8 cellular contexts compared by ENCODE assay signal in genomic region chr12:49644620-49644994, GRCh38. TPM values are rescaled to one million over a fixed set of nuclear protein-coding genes. Genes with fewer than 3 reads are reported as not detected.
DNase-seq lines count a peak whose midpoint lies in the region; ATAC-seq, FAIRE-seq and TF ChIP-seq lines count a peak whose summit lies in the region.

No MANE protein-coding gene starts in this region.

- WGBS in HepG2 (ENCODE audit: low lambda C conversion rate) = 12% methylated on average over 2 of the region's 2 CpGs

- H3K27ac Mint-ChIP-seq in GM23338 = peak overlapping the region; percentile 64
- H3K27ac Mint-ChIP-seq in activated CD4-positive, alpha-beta T cell treated with anti-CD3 and anti-CD28 coated beads, Interleukin-2, amount 10 ng/mL, durations not matched to agents 7 days and 5 days = peak overlapping the region; percentile 87

- H3K9me2 ChIP-seq in GM23338 (ENCODE audit: insufficient read depth) = no peaks in the 10 kb centered on the region

- intact Hi-C loops in HepG2 (cut with micrococcal nuclease; ENCODE audit: unreplicated experiment) = loop anchor here (1.0 to 2.0 kb wide), 3 partner anchors 63 to 195 kb away; partner anchors contain the start of gene FMNL3

- H3K27me3 ChIP-seq in GM23338 (ENCODE audit: insufficient read depth) (no peaks in the 10 kb centered on the region), HepG2 (ENCODE audit: control insufficient read depth in 1 of 2, insufficient read depth in 2 of 2, low read length in 2 of 2) (no peaks in the 10 kb centered on the region; a peak in 1 of 5 replicates)

- H3K36me3 Mint-ChIP-seq in GM23338 (ENCODE audit: low read depth) = peaks cover 62% of the 10 kb centered on the region
- peaks cover 34% of the 10 kb centered on the region for H3K36me3 Mint-ChIP-seq in activated CD4-positive, alpha-beta T cell treated with anti-CD3 and anti-CD28 coated beads, Interleukin-2, amount 10 ng/mL, durations not matched to agents 7 days and 5 days (ENCODE audit: low read depth)

- no peak overlapping the region for H3K4me2 ChIP-seq in GM23338
- H3K4me2 ChIP-seq in HepG2 (ENCODE audit: low read depth, low read length) = no peak overlapping the region

- no TSS peak for BruUV-seq in HepG2 (replicated peaks; lab: Mats Ljungman, UMichigan)

- H3K36me3 ChIP-seq in GM23338 (ENCODE audit: insufficient read depth) (peaks cover 4% of the 10 kb centered on the region), HepG2 (replicated peaks in 1 of 2; ENCODE audit: control insufficient read depth in 1 of 2, insufficient read depth in 2 of 2, low read length in 2 of 2) (peaks cover 0 to 1% of the 10 kb centered on the region in 2 experiments; a peak in 2 of 5 replicates)

- POLR2A ChIA-PET in activated CD4-positive, alpha-beta T cell treated with anti-CD3 and anti-CD28 coated beads, Interleukin-2, amount 10 ng/mL, durations not matched to agents 7 days and 5 days (lab: Charles Lee) = no interaction called here
- POLR2A ChIA-PET in HepG2 (lab: Yijun Ruan, JAX) = no interaction called here

- TF ChIP-seq CTCF in GM23338 (conservative IDR thresholded peaks at IDR 0.05; ENCODE audit: low read depth in 2 of 2) = peak; percentile 90 to 94
- TF ChIP-seq CTCF in HepG2 (CRISPR knock-in tag; IDR thresholded peaks at IDR 0.05) = peak; percentile 88

- H3K79me2 ChIP-seq in GM23338 (replicated peaks; ENCODE audit: insufficient read depth) (no peaks in the 10 kb centered on the region), HepG2 (ENCODE audit: insufficient read depth, low read length) (no peaks in the 10 kb centered on the region)

- CTCF ChIA-PET in activated CD4-positive, alpha-beta T cell treated with anti-CD3 and anti-CD28 coated beads, Interleukin-2, amount 10 ng/mL, durations not matched to agents 7 days and 5 days (lab: Charles Lee) = interaction anchor here (0.7 to 6.2 kb wide), 12 partner anchors 8 to 182 kb away, joined by 3 to 44 read pairs (median 6); partner anchors contain the start of genes FMNL3 and TMBIM6
- CTCF ChIA-PET in HepG2 (lab: Yijun Ruan, JAX; ENCODE audit: low intra/inter-chr PET ratio, low total read pairs) = interaction anchor here (1.1 to 2.4 kb wide), 2 partner anchors 63 to 134 kb away, joined by 4 to 31 read pairs; partner anchors contain the start of gene FMNL3

- H3K9me3 ChIP-seq in HepG2 (ENCODE audit: low read length) = no peaks in the 10 kb centered on the region

- peaks cover 29% of the 10 kb centered on the region for H3K4me1 Mint-ChIP-seq in GM23338
- peaks cover 40% of the 10 kb centered on the region for H3K4me1 Mint-ChIP-seq in activated CD4-positive, alpha-beta T cell treated with anti-CD3 and anti-CD28 coated beads, Interleukin-2, amount 10 ng/mL, durations not matched to agents 7 days and 5 days

- H3K4me3 ChIP-seq in GM23338 (no peak overlapping the region), HepG2 (replicated peaks in 1 of 3; ENCODE audit: insufficient read depth in 1 of 3, low read depth in 2 of 3, low read length in 3 of 3) (no peak overlapping the region)

- peaks cover 23% of the 10 kb centered on the region for H3K27me3 Mint-ChIP-seq in GM23338 (ENCODE audit: insufficient read depth, low read depth, poor library complexity)
- no peaks in the 10 kb centered on the region for H3K27me3 Mint-ChIP-seq in activated CD4-positive, alpha-beta T cell treated with anti-CD3 and anti-CD28 coated beads, Interleukin-2, amount 10 ng/mL, durations not matched to agents 7 days and 5 days

- H2AFZ ChIP-seq in GM23338 = no peak overlapping the region
- no peak overlapping the region for H2AFZ ChIP-seq in HepG2 (ENCODE audit: low read length)

- H3K27ac ChIP-seq in GM23338 (ENCODE audit: low read depth) (0 out of 2 replicates have a peak overlapping the region, but pooled peaks have one; percentile 42), cingulate gyrus (ENCODE audit: low read depth, low read length) (peak overlapping the region; percentile 72), HepG2 (ENCODE audit: extremely low read length, insufficient read depth, low read length) (no peak overlapping the region)

- TF ChIP-seq POLR2A in HepG2 (IDR thresholded peaks at IDR 0.05; ENCODE audit: insufficient read depth in 1 of 2, low read depth in 2 of 2, low read length in 2 of 2) = no peak

- FAIRE-seq in HepG2 (lab: Jason Lieb, UNC) = peak; percentile 66

- ATAC-seq in GM23338 = peak; percentile 90
- peak; percentile 65 for ATAC-seq in HepG2
- ATAC-seq in HG03097 (IDR thresholded peaks at IDR 0.05; ENCODE audit: low FRiP score, unreplicated experiment) = no peak

- H3K4me1 ChIP-seq in GM23338 (ENCODE audit: insufficient read depth) (peaks cover 7% of the 10 kb centered on the region; the same call in 1 of the 2 replicates), HepG2 (ENCODE audit: insufficient read depth, low read length) (peaks cover 52% of the 10 kb centered on the region)

- peak; percentile 89 for TF ChIP-seq RAD21 in HepG2 (CRISPR knock-in tag; IDR thresholded peaks at IDR 0.05)

- TF ChIP-seq EP300 in HepG2 (IDR thresholded peaks at IDR 0.05; ENCODE audit: low read depth in 2 of 2, low read length in 2 of 2) = no peak
- TF ChIP-seq EP300 in HepG2 (CRISPR knock-in tag; IDR thresholded peaks at IDR 0.05; ENCODE audit: borderline replicate concordance) = no peak

- peak; percentile 59 to 66 for DNase-seq in AML-193 (lab: John Stamatoyannopoulos, UW)
- peak; percentile 85 for DNase-seq in GM23338 (ENCODE audit: low spot score)
- DNase-seq in NCI-H226 = peak; percentile 42
- DNase-seq in activated CD4-positive, alpha-beta T cell treated with anti-CD3 and anti-CD28 coated beads, Interleukin-2, amount 10 ng/mL, durations not matched to agents 7 days and 5 days = peak; percentile 87
- peak; percentile 49 for DNase-seq in HepG2 (ENCODE audit: low spot score)
- peak; percentile 60 to 76 (median 69) for DNase-seq in stimulated activated CD4-positive, alpha-beta T cell treated with anti-CD3 and anti-CD28 coated beads, TNF-alpha, amount 100 ng/mL, for 24 hours (ENCODE audit: low read depth in 3 of 3)

- no peaks in the 10 kb centered on the region for H3F3A ChIP-seq in GM23338 (replicated peaks; ENCODE audit: low read depth)

- in situ Hi-C loops in HepG2 (cut with HindIII; ENCODE audit: extremely low pct_ligation_motif_present, low pct_unique_long_range_greater_than_20kb) = loop anchor here (5.0 kb wide), 1 partner anchor 63 kb away; the partner anchor contains the start of gene FMNL3

- no peaks in the 10 kb centered on the region for H3K9me3 Mint-ChIP-seq in GM23338
- H3K9me3 Mint-ChIP-seq in activated CD4-positive, alpha-beta T cell treated with anti-CD3 and anti-CD28 coated beads, Interleukin-2, amount 10 ng/mL, durations not matched to agents 7 days and 5 days = no peaks in the 10 kb centered on the region

- 0 out of 2 replicates have a peak, but pooled peaks cover 3% of the 10 kb centered on the region for H4K20me1 ChIP-seq in GM23338 (replicated peaks; ENCODE audit: insufficient read depth)
- no peaks in the 10 kb centered on the region for H4K20me1 ChIP-seq in HepG2 (ENCODE audit: insufficient read depth, low read length)

- H3K4me3 Mint-ChIP-seq in GM23338 = no peak overlapping the region
- H3K4me3 Mint-ChIP-seq in activated CD4-positive, alpha-beta T cell treated with anti-CD3 and anti-CD28 coated beads, Interleukin-2, amount 10 ng/mL, durations not matched to agents 7 days and 5 days = no peak overlapping the region

- no peak overlapping the region for H3K9ac ChIP-seq in HepG2 (ENCODE audit: insufficient read depth, low read depth, low read length)

RNA-seq across cellular contexts. Expression of gene PRPF40B, which starts 21.2 kb away (rescaled TPM):
- total RNA-seq in GM23338 (2014; rRNA removed; shearing (Covaris generic)) = 14.7 and 17.9 TPM in 2 replicates
- polyA plus RNA-seq in GM23338 (2016; fragmentation: Nextera tagmentation; extraction: Ambion mirVana) (16.7 and 19.0 TPM in 2 replicates), HepG2 (2011; rRNA removed) (7.8 and 9.5 TPM in 2 replicates)
- total RNA-seq in activated CD4-positive, alpha-beta T cell treated with anti-CD3 and anti-CD28 coated beads, Interleukin-2, amount 10 ng/mL, durations not matched to agents 7 days and 5 days = 10 to 100 TPM; 11.6 to 11.7 TPM
- 2.6 and 5.0 TPM in 2 replicates for total RNA-seq in HepG2 (2016; rRNA removed; fragmentation: Illumina TruSeq; extraction: Trizol)
- total RNA-seq in HepG2 (2016; cell fraction: cytosol; rRNA removed; fragmentation: Illumina TruSeq; extraction: Trizol; ENCODE audit: low read depth) = 2.2 and 2.3 TPM in 2 replicates
- total RNA-seq in HepG2 (2016; cell fraction: insoluble cytoplasmic fraction; rRNA removed; fragmentation: Illumina TruSeq; extraction: Trizol) = 1.9 and 5.0 TPM in 2 replicates
- 2.7 and 2.9 TPM in 2 replicates for total RNA-seq in HepG2 (2016; cell fraction: membrane; rRNA removed; fragmentation: Illumina TruSeq; extraction: Trizol)
- total RNA-seq in HepG2 (2016; cell fraction: nucleus; rRNA removed; fragmentation: Illumina TruSeq; extraction: Trizol) = 8.8 and 9.0 TPM in 2 replicates
- 3.0 and 3.2 TPM in 2 replicates for polyA plus RNA-seq in HepG2 (2011; cell fraction: cytosol; rRNA removed)
- polyA plus RNA-seq in HepG2 (2011; cell fraction: nucleus; rRNA removed) = 63.5 and 64.1 TPM in 2 replicates
- 4.6 and 6.6 TPM in 2 replicates for polyA plus RNA-seq in HepG2 (2012)
- polyA plus RNA-seq in HepG2 (2016; cell fraction: cytosol; fragmentation: Illumina TruSeq; extraction: Trizol; ENCODE audit: low read depth) = 0.79 and 1.2 TPM in 2 replicates
- 2.1 and 3.5 TPM in 2 replicates for polyA plus RNA-seq in HepG2 (2016; cell fraction: insoluble cytoplasmic fraction; fragmentation: Illumina TruSeq; extraction: Trizol; ENCODE audit: low read depth)
- polyA plus RNA-seq in HepG2 (2016; cell fraction: membrane; fragmentation: Illumina TruSeq; extraction: Trizol; ENCODE audit: low read depth) = 1.5 and 1.6 TPM in 2 replicates
- polyA plus RNA-seq in HepG2 (2016; cell fraction: nucleus; fragmentation: Illumina TruSeq; extraction: Trizol; ENCODE audit: insufficient read depth, low read depth) = 20.9 and 21.1 TPM in 2 replicates
- 10.3 and 11.0 TPM in 2 replicates for polyA minus RNA-seq in HepG2 (2011; rRNA and poly(A)+ RNA removed; ENCODE audit: low replicate concordance)
- polyA minus RNA-seq in HepG2 (2011; cell fraction: cytosol; rRNA and poly(A)+ RNA removed) = 1.3 and 2.6 TPM in 2 replicates
- 17.3 and 22.3 TPM in 2 replicates for polyA minus RNA-seq in HepG2 (2011; cell fraction: nucleus; rRNA and poly(A)+ RNA removed)

RNA-seq across cellular contexts. Expression of gene FAM186B, which starts 39.2 kb away (rescaled TPM):
- 0.08 and 0.38 TPM in 2 replicates for total RNA-seq in GM23338 (2014; rRNA removed; shearing (Covaris generic))
- 0.21 and 0.31 TPM in 2 replicates for polyA plus RNA-seq in GM23338 (2016; fragmentation: Nextera tagmentation; extraction: Ambion mirVana)
- under 1 TPM; 0.15 TPM for total RNA-seq in activated CD4-positive, alpha-beta T cell treated with anti-CD3 and anti-CD28 coated beads, Interleukin-2, amount 10 ng/mL, durations not matched to agents 7 days and 5 days
- total RNA-seq in HepG2 (2016; rRNA removed; fragmentation: Illumina TruSeq; extraction: Trizol) = 0.17 and 0.20 TPM in 2 replicates
- total RNA-seq in HepG2 (2016; cell fraction: cytosol; rRNA removed; fragmentation: Illumina TruSeq; extraction: Trizol; ENCODE audit: low read depth) = not detected in 2 replicates
- 0.21 and 0.30 TPM in 2 replicates for total RNA-seq in HepG2 (2016; cell fraction: insoluble cytoplasmic fraction; rRNA removed; fragmentation: Illumina TruSeq; extraction: Trizol)
- 0.14 and 0.15 TPM in 2 replicates for total RNA-seq in HepG2 (2016; cell fraction: membrane; rRNA removed; fragmentation: Illumina TruSeq; extraction: Trizol)
- total RNA-seq in HepG2 (2016; cell fraction: nucleus; rRNA removed; fragmentation: Illumina TruSeq; extraction: Trizol) = 0.16 TPM in 1 of 2 replicates, not detected in the other
- 0.05 and 0.07 TPM in 2 replicates for polyA plus RNA-seq in HepG2 (2011; rRNA removed)
- polyA plus RNA-seq in HepG2 (2011; cell fraction: cytosol; rRNA removed) = 0.03 and 0.12 TPM in 2 replicates
- 0.07 and 0.08 TPM in 2 replicates for polyA plus RNA-seq in HepG2 (2011; cell fraction: nucleus; rRNA removed)
- polyA plus RNA-seq in HepG2 (2012) = 0.19 and 0.44 TPM in 2 replicates
- not detected in 2 replicates for polyA plus RNA-seq in HepG2 (2016; cell fraction: cytosol; fragmentation: Illumina TruSeq; extraction: Trizol; ENCODE audit: low read depth)
- polyA plus RNA-seq in HepG2 (2016; cell fraction: insoluble cytoplasmic fraction; fragmentation: Illumina TruSeq; extraction: Trizol; ENCODE audit: low read depth) = 0.20 and 0.25 TPM in 2 replicates
- 0.14 and 0.23 TPM in 2 replicates for polyA plus RNA-seq in HepG2 (2016; cell fraction: membrane; fragmentation: Illumina TruSeq; extraction: Trizol; ENCODE audit: low read depth)
- polyA plus RNA-seq in HepG2 (2016; cell fraction: nucleus; fragmentation: Illumina TruSeq; extraction: Trizol; ENCODE audit: insufficient read depth, low read depth) = not detected in 2 replicates
- polyA minus RNA-seq in HepG2 (2011; rRNA and poly(A)+ RNA removed; ENCODE audit: low replicate concordance) = 0.22 TPM in 1 of 2 replicates, not detected in the other
- polyA minus RNA-seq in HepG2 (2011; cell fraction: cytosol; rRNA and poly(A)+ RNA removed) = not detected in 2 replicates
- 0.25 TPM in 1 of 2 replicates, not detected in the other for polyA minus RNA-seq in HepG2 (2011; cell fraction: nucleus; rRNA and poly(A)+ RNA removed)
